ENCODE assay signal across 9 cellular contexts in genomic region chr3:14124615-14125192, GRCh38. TPM values are rescaled to one million over a fixed set of nuclear protein-coding genes. Genes with fewer than 3 reads are reported as not detected.
A peak's percentile ranks its signal among the peaks of the same experiment; 100 is the strongest.
DNase-seq lines count a peak whose midpoint lies in the region; ATAC-seq, FAIRE-seq and TF ChIP-seq lines count a peak whose summit lies in the region.
"Had no signal": no experiment of that assay in that cellular context is flagged by ENCODE, and none has a peak within 500 bp of the region (broad histone marks: within the 10 kb centered on the region; RNA-seq: fewer than 3 reads in every experiment).

Gene CHCHD4, minus strand, starts transcription at chr3:14124870. Its CDS starts 194 bp downstream, at chr3:14124676.
Gene TMEM43, plus strand, starts transcription at chr3:14125052. Its CDS starts 142 bp downstream, at chr3:14125194.

- peaks cover 22 to 37% of the 10 kb centered on the region in 2 experiments for H3K36me3 ChIP-seq in keratinocyte (ENCODE audit: control insufficient read depth in 2 of 2, extremely low read depth in 1 of 2, insufficient read depth in 2 of 2, low read length in 2 of 2)

- H3K9me1 ChIP-seq in keratinocyte (ENCODE audit: control insufficient read depth, extremely low read depth, insufficient read depth, low read length): no peaks in the 10 kb centered on the region

- FAIRE-seq in keratinocyte (lab: Jason Lieb, UNC): no peak
- FAIRE-seq: TTC549 had no signal

- H3K4me1 ChIP-seq in keratinocyte (ENCODE audit: control insufficient read depth, extremely low read depth, insufficient read depth, low read length): peaks cover 32% of the 10 kb centered on the region

- H4K20me1 ChIP-seq in keratinocyte (ENCODE audit: control insufficient read depth, extremely low read depth, insufficient read depth, low read length): peaks cover 25% of the 10 kb centered on the region

- TF ChIP-seq CTCF in AG09309 (IDR thresholded peaks at IDR 0.05; ENCODE audit: control insufficient read depth, insufficient read depth, low read depth, low read length, missing control alignments): no peak
- TF ChIP-seq CTCF in keratinocyte (optimal IDR thresholded peaks at IDR 0.05 in 1 of 3, IDR thresholded peaks at IDR 0.05 in 1 of 3, conservative IDR thresholded peaks at IDR 0.05 in 1 of 3; ENCODE audit: extremely low read depth in 1 of 3, insufficient read depth in 2 of 3, low read length in 3 of 3): no peak

- no peaks in the 10 kb centered on the region for H3K9me3 ChIP-seq in keratinocyte (ENCODE audit: control insufficient read depth, low read depth, low read length)

- H3K4me2 ChIP-seq in keratinocyte (ENCODE audit: control insufficient read depth, extremely low read depth, insufficient read depth, low read depth, low read length): peak within 1 kb of the TSS; percentile 98

- ATAC-seq in GM19025 (IDR thresholded peaks at IDR 0.05; ENCODE audit: low read depth, unreplicated experiment) (peak; percentile 86), HG03342 (IDR thresholded peaks at IDR 0.05; ENCODE audit: unreplicated experiment) (peak; percentile 90)
- ATAC-seq in activated CD4-positive, CD25-positive, alpha-beta regulatory T cell treated with anti-CD3 and anti-CD28 coated beads, Interleukin-2, amount 50 U/mL, for 24 hours: peak; percentile 89 to 92

- dilution Hi-C loops in keratinocyte (cut with MboI; ENCODE audit: extremely low pct_ligation_motif_present, low sequenced_read_pairs): no loop called here

- no peaks in the 10 kb centered on the region for H3K27me3 ChIP-seq in keratinocyte (ENCODE audit: control insufficient read depth, extremely low read depth, insufficient read depth, low read length)

- peak within 1 kb of the TSS; percentile 94 for H3K27ac ChIP-seq in keratinocyte (ENCODE audit: control insufficient read depth, insufficient read depth, low read length)

- peaks cover 66% of the 10 kb centered on the region for H3K79me2 ChIP-seq in keratinocyte (ENCODE audit: control insufficient read depth, insufficient read depth, low read length)

- peak within 1 kb of the TSS; percentile 96 for H3K9ac ChIP-seq in keratinocyte (ENCODE audit: control insufficient read depth, extremely low read depth, insufficient read depth, low read length)

- DNase-seq in AG09309 (ENCODE audit: low read depth) (peak; percentile 98), NCI-H446 (lab: John Stamatoyannopoulos, UW) (peak; percentile 84 to 94), cerebellar cortex (ENCODE audit: low spot score) (peak; percentile 99), keratinocyte (ENCODE audit: low read depth, low spot score) (peak; percentile 99)
- peak; percentile 94 for DNase-seq in stimulated activated CD4-positive, alpha-beta T cell treated with anti-CD3 and anti-CD28 coated beads, Interleukin-15, amount 100 ng/mL, for 1 hour (ENCODE audit: low read depth in 1 of 2, low spot score in 1 of 2)

- peak within 1 kb of the TSS; percentile 83 for H3K4me3 ChIP-seq in AG09309 (ENCODE audit: control insufficient read depth, low read depth, low read length)
- peak within 1 kb of the TSS; percentile 83 to 89 (median 86) for H3K4me3 ChIP-seq in keratinocyte (ENCODE audit: control insufficient read depth in 2 of 3, extremely low read depth in 1 of 3, insufficient read depth in 2 of 3, low read depth in 1 of 3, low read length in 3 of 3)

- H2AFZ ChIP-seq in keratinocyte (ENCODE audit: control insufficient read depth, low read length): peak within 1 kb of the TSS; percentile 75

RNA-seq across cellular contexts. Expression of gene CHCHD4, which starts in this region (rescaled TPM):
- 12.0 to 22.1 TPM (median 19.8 TPM) in 3 replicates for polyA plus RNA-seq in keratinocyte
- polyA plus RNA-seq in keratinocyte (2011; ENCODE audit: low read depth): 7.4 TPM
- polyA plus RNA-seq in keratinocyte (2011; cell fraction: cytosol; rRNA removed): 17.1 and 21.0 TPM in 2 replicates
- 7.7 and 7.8 TPM in 2 replicates for polyA plus RNA-seq in keratinocyte (2011; cell fraction: nucleus; rRNA removed)
- polyA plus RNA-seq in keratinocyte (2012; ENCODE audit: low replicate concordance): 14.2 and 15.8 TPM in 2 replicates
- polyA minus RNA-seq in keratinocyte: 3.8 to 12.4 TPM (median 7.0 TPM) in 3 replicates
- polyA minus RNA-seq in keratinocyte (2011; cell fraction: cytosol; rRNA and poly(A)+ RNA removed): 4.8 TPM
- polyA minus RNA-seq in keratinocyte (2011; cell fraction: nucleus; rRNA and poly(A)+ RNA removed): 2.6 and 3.3 TPM in 2 replicates

RNA-seq across cellular contexts. Expression of gene TMEM43, which starts in this region (rescaled TPM):
- 98.8 to 117 TPM (median 111 TPM) in 3 replicates for polyA plus RNA-seq in keratinocyte
- 31.8 TPM for polyA plus RNA-seq in keratinocyte (2011; ENCODE audit: low read depth)
- polyA plus RNA-seq in keratinocyte (2011; cell fraction: cytosol; rRNA removed): 65.1 and 66.9 TPM in 2 replicates
- 236 TPM in 2 replicates for polyA plus RNA-seq in keratinocyte (2011; cell fraction: nucleus; rRNA removed)
- polyA plus RNA-seq in keratinocyte (2012; ENCODE audit: low replicate concordance): 69.7 and 81.4 TPM in 2 replicates
- polyA minus RNA-seq in keratinocyte: 114 to 170 TPM (median 147 TPM) in 3 replicates
- 81.9 TPM for polyA minus RNA-seq in keratinocyte (2011; cell fraction: cytosol; rRNA and poly(A)+ RNA removed)
- 136 and 182 TPM in 2 replicates for polyA minus RNA-seq in keratinocyte (2011; cell fraction: nucleus; rRNA and poly(A)+ RNA removed)

Comparison
In these comparisons a context has a peak if more than half of its experiments do, and no peak if none do; other contexts are left out.
1. Peak in every context shown above with its lines: DNase-seq, ATAC-seq, H3K4me3 ChIP-seq and H3K27ac ChIP-seq.